9 cellular contexts compared by ENCODE assay signal in the genomic region with DNA sequence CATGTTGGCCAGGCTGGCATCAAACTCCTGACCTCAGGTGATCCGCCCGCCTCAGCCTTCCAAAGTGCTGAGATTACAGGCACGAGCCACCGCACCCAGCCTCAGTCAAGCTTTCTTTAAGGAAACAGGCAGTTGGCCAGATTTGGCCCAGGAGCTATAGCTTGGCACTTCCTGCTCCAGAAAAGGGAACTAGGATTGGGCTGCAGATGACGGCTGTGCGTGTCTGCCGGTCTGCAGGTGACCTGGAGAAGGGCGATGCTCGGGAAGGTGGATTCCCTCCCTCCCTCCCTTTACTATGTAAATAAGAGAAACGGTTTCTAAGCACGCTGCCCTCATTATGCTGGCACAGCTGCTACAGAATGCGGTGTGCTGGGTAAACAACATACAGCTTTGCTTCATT.
DNase-seq lines count a peak whose midpoint lies in the region; ATAC-seq and TF ChIP-seq lines count a peak whose summit lies in the region.
"Had no signal": no experiment of that assay in that cellular context is flagged by ENCODE, and none has a peak within 500 bp of the region (broad histone marks: within the 10 kb centered on the region; RNA-seq: fewer than 3 reads in every experiment).

No MANE protein-coding gene starts in this region.

- no peaks in the 10 kb centered on the region for H3K27me3 ChIP-seq in transverse colon

- 24 to 60% methylated on average over 3 to 10 of the region's 12 CpGs for WGBS in transverse colon (ENCODE audit: low coverage in 1 of 2), 2 donors

- peak overlapping the region; percentile 19 to 55 (median 26) for H3K27ac ChIP-seq in transverse colon
- H3K27ac ChIP-seq: parathyroid adenoma had no signal

- H3K36me3 ChIP-seq in transverse colon = no peaks in the 10 kb centered on the region

- peaks cover 6 to 27% (median 11%) of the 10 kb centered on the region in 4 donors for H3K4me1 ChIP-seq in transverse colon
- H3K4me1 ChIP-seq: parathyroid adenoma had no signal

- no peak overlapping the region for H3K4me3 ChIP-seq in transverse colon

- DNase-seq in activated effector memory CD4-positive, alpha-beta T cell treated with anti-CD3 and anti-CD28 coated beads, Interleukin-2, amount 50 U/mL, for 16 hours = peak; percentile 62
- no peak for DNase-seq in activated effector memory CD4-positive, alpha-beta T cell treated with Interleukin-2 at 50 U/mL for 16 hours
- DNase-seq in NCI-H510A treated with DMSO at 0.1 percent for 48 hours (lab: John Stamatoyannopoulos, UW) (peak; percentile 96), T47D (ENCODE audit: low read depth in 1 of 2, low spot score in 1 of 2) (peak; percentile 75 to 95), transverse colon (peak; percentile 73), cerebellar nuclear complex (lab: John Stamatoyannopoulos, UW) (no peak)
- no peak for DNase-seq in stimulated activated CD4-positive, alpha-beta T cell treated with anti-CD3 and anti-CD28 coated beads, Interleukin-4, amount 100 ng/mL, for 24 hours

- TF ChIP-seq EP300 in transverse colon (IDR thresholded peaks at IDR 0.05; ENCODE audit: low read depth) = no peak

- intact Hi-C loops in transverse colon (cut with DNase I; ENCODE audit: low total_unique reads) = loop anchor here (10.0 kb wide), 1 partner anchor 214 kb away; no protein-coding TSS in a partner anchor

- in situ Hi-C loops in T47D (cut with HindIII; ENCODE audit: low pct_unique_long_range_greater_than_20kb, low sequenced_read_pairs) (no loop called here), transverse colon (cut with MboI; ENCODE audit: low pct_ligation_motif_present in 1 of 4, low pct_unique_long_range_greater_than_20kb in 1 of 4, low sequenced_read_pairs in 3 of 4) (no loop called here)

- no peak for TF ChIP-seq POLR2A in transverse colon (IDR thresholded peaks at IDR 0.05)

- no peak for ATAC-seq in HG03565 (IDR thresholded peaks at IDR 0.05; ENCODE audit: unreplicated experiment)

- H3K9me3 ChIP-seq in transverse colon = no peaks in the 10 kb centered on the region

- TF ChIP-seq CTCF in transverse colon (IDR thresholded peaks at IDR 0.05) = no peak

Comparison
In these comparisons a context has a peak if more than half of its experiments do, and no peak if none do; other contexts are left out.
1. DNase-seq: peak in activated effector memory CD4-positive, alpha-beta T cell treated with anti-CD3 and anti-CD28 coated beads, Interleukin-2, amount 50 U/mL, for 16 hours (single experiment), NCI-H510A treated with DMSO at 0.1 percent for 48 hours (single experiment), T47D (2 of 2) and transverse colon (single experiment); none in activated effector memory CD4-positive, alpha-beta T cell treated with Interleukin-2 at 50 U/mL for 16 hours (single experiment), cerebellar nuclear complex (0 of 2) and stimulated activated CD4-positive, alpha-beta T cell treated with anti-CD3 and anti-CD28 coated beads, Interleukin-4, amount 100 ng/mL, for 24 hours (single experiment).